ENCODE assay signal across 1 cellular context in genomic region chr22:38374433-38374831, GRCh38.
TF ChIP-seq lines count a peak whose summit lies in the region.

No MANE protein-coding gene starts in this region.

TF ChIP-seq in GM12878, 131 proteins besides CTCF, POLR2A, EP300 and RAD21:
- 0 out of 2 replicates have a peak, but pooled peaks have one; percentile 3 for TF ChIP-seq RELB (IDR thresholded peaks at IDR 0.05; ENCODE audit: low read depth)
- TF ChIP-seq, protein P1, sequence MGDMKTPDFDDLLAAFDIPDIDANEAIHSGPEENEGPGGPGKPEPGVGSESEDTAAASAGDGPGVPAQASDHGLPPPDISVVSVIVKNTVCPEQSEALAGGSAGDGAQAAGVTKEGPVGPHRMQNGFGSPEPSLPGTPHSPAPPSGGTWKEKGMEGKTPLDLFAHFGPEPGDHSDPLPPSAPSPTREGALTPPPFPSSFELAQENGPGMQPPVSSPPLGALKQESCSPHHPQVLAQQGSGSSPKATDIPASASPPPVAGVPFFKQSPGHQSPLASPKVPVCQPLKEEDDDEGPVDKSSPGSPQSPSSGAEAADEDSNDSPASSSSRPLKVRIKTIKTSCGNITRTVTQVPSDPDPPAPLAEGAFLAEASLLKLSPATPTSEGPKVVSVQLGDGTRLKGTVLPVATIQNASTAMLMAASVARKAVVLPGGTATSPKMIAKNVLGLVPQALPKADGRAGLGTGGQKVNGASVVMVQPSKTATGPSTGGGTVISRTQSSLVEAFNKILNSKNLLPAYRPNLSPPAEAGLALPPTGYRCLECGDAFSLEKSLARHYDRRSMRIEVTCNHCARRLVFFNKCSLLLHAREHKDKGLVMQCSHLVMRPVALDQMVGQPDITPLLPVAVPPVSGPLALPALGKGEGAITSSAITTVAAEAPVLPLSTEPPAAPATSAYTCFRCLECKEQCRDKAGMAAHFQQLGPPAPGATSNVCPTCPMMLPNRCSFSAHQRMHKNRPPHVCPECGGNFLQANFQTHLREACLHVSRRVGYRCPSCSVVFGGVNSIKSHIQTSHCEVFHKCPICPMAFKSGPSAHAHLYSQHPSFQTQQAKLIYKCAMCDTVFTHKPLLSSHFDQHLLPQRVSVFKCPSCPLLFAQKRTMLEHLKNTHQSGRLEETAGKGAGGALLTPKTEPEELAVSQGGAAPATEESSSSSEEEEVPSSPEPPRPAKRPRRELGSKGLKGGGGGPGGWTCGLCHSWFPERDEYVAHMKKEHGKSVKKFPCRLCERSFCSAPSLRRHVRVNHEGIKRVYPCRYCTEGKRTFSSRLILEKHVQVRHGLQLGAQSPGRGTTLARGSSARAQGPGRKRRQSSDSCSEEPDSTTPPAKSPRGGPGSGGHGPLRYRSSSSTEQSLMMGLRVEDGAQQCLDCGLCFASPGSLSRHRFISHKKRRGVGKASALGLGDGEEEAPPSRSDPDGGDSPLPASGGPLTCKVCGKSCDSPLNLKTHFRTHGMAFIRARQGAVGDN (IDR thresholded peaks at IDR 0.05): peak; percentile 1; the same call in 1 of the 2 replicates
